In genomic region chr18:47847635-47848034, GRCh38 we compare ENCODE assay signal across 25 cellular contexts.
"Had no signal": no experiment of that assay in that cellular context is flagged by ENCODE, and none has a peak within 500 bp of the region (broad histone marks: within the 10 kb centered on the region; RNA-seq: fewer than 3 reads in every experiment).

No MANE protein-coding gene starts in this region.

- H3K9me3 ChIP-seq: heart right ventricle, left lung, mucosa of descending colon, neutrophil, pancreas, right lobe of liver, suprapubic skin had no signal

- H3K4me2 ChIP-seq: smooth muscle cell had no signal

- DNase-seq: dorsolateral prefrontal cortex; effector CD4-positive, alpha-beta T cell; foreskin melanocyte; glutamatergic neuron; heart right ventricle; hypothalamus; immature natural killer cell; kidney; left cardiac atrium; left lung; mesenchymal stem cell; mucosa of descending colon; naive B cell; pancreas; right lobe of liver; stimulated activated CD4-positive, alpha-beta T cell treated with anti-CD3 and anti-CD28 coated beads, Interleukin-12 subunit alpha, Interleukin-12 subunit beta, amount 100 ng/mL, for 4 hours; stimulated activated CD4-positive, alpha-beta T cell treated with anti-CD3 and anti-CD28 coated beads, Interleukin-1b, Interleukin-23, amount 100 ng/mL, for 48 hours; stimulated activated CD4-positive, alpha-beta T cell treated with anti-CD3 and anti-CD28 coated beads, Interleukin-4, amount 100 ng/mL, for 1 hour; stimulated activated CD8-positive, alpha-beta memory T cell treated with anti-CD3 and anti-CD28 coated beads, Interleukin-4, amount 100 ng/mL, for 48 hours; stimulated activated naive CD4-positive, alpha-beta T cell; stimulated activated naive CD8-positive, alpha-beta T cell treated with anti-CD3 and anti-CD28 coated beads, Interleukin-15, amount 100 ng/mL, for 72 hours had no signal

- H3K4me3 ChIP-seq: dorsolateral prefrontal cortex, heart right ventricle, left lung, mucosa of descending colon, pancreas, right lobe of liver, smooth muscle cell, suprapubic skin had no signal

- FAIRE-seq: colon, pancreas had no signal

- H3K4me1 ChIP-seq: left lung, pancreas, right lobe of liver, suprapubic skin had no signal

- H3K27ac ChIP-seq: dorsolateral prefrontal cortex, heart right ventricle, left lung, neutrophil, pancreas, right lobe of liver, suprapubic skin had no signal

- H3K27me3 ChIP-seq: dorsolateral prefrontal cortex, heart right ventricle, left lung, neutrophil, pancreas, right lobe of liver, suprapubic skin had no signal
